Comparison of ENCODE assay signal across 8 cellular contexts in genomic region chr5:112707187-112708179, GRCh38. TPM values are rescaled to one million over a fixed set of nuclear protein-coding genes. Genes with fewer than 3 reads are reported as not detected.
DNase-seq lines count a peak whose midpoint lies in the region; FAIRE-seq and TF ChIP-seq lines count a peak whose summit lies in the region.

No MANE protein-coding gene starts in this region.

- H3K36me3 ChIP-seq in SJSA1: peaks cover 4% of the 10 kb centered on the region
- no peaks in the 10 kb centered on the region for H3K36me3 ChIP-seq in neuron (ENCODE audit: insufficient read depth, low read length)

- CTCF ChIA-PET in activated naive CD4-positive, alpha-beta T cell treated with anti-CD3 and anti-CD28 coated beads for 36 hours (lab: Charles Lee): interaction anchor here (1.4 to 2.2 kb wide), 2 partner anchors 12 to 28 kb away, joined by 4 to 11 read pairs; no protein-coding TSS in a partner anchor

- peak overlapping the region; percentile 91 for H3K4me3 Mint-ChIP-seq in activated naive CD4-positive, alpha-beta T cell treated with anti-CD3 and anti-CD28 coated beads for 36 hours

- H3K36me3 Mint-ChIP-seq in activated naive CD4-positive, alpha-beta T cell treated with anti-CD3 and anti-CD28 coated beads for 36 hours (ENCODE audit: low read depth): peaks cover 4% of the 10 kb centered on the region

- TF ChIP-seq CTCF in HFF-Myc (IDR thresholded peaks at IDR 0.05; ENCODE audit: low read depth, low read length, missing control alignments): no peak

- H3K27me3 Mint-ChIP-seq in activated naive CD4-positive, alpha-beta T cell treated with anti-CD3 and anti-CD28 coated beads for 36 hours (ENCODE audit: low read depth): no peaks in the 10 kb centered on the region

- peak overlapping the region; percentile 68 for H3K4me3 ChIP-seq in HFF-Myc (replicated peaks; ENCODE audit: low read depth, low read length)
- H3K4me3 ChIP-seq in SJSA1: peak overlapping the region; percentile 74
- peak overlapping the region; percentile 76 for H3K4me3 ChIP-seq in neuron (ENCODE audit: low read length)

- peak overlapping the region; percentile 88 for H2AFZ ChIP-seq in neuron (ENCODE audit: low read depth, low read length)

- H3K4me1 ChIP-seq in SJSA1 (replicated peaks) (peaks cover 15% of the 10 kb centered on the region), neuron (ENCODE audit: insufficient read depth, low read length) (peaks cover 4% of the 10 kb centered on the region)

- peaks cover 49% of the 10 kb centered on the region for H3K4me1 Mint-ChIP-seq in activated naive CD4-positive, alpha-beta T cell treated with anti-CD3 and anti-CD28 coated beads for 36 hours (ENCODE audit: low read depth)

- intact Hi-C loops in activated naive CD4-positive, alpha-beta T cell treated with anti-CD3 and anti-CD28 coated beads for 36 hours (cut with micrococcal nuclease): loop anchor here (1.0 to 10.0 kb wide), 13 partner anchors 30 to 1970 kb away; partner anchors contain the start of genes APC, DCP2, NREP and REEP5

- H3K27ac ChIP-seq in SJSA1: peak overlapping the region; percentile 51

- H3K27ac Mint-ChIP-seq in activated naive CD4-positive, alpha-beta T cell treated with anti-CD3 and anti-CD28 coated beads for 36 hours: peak overlapping the region; percentile 89

- DNase-seq in GM04504 (ENCODE audit: low read depth) (peak; percentile 97), HFF-Myc (ENCODE audit: extremely low read depth, low read depth) (peak; percentile 98), MV-4-11 (lab: John Stamatoyannopoulos, UW) (peak; percentile 97), SJSA1 (ENCODE audit: low read depth in 1 of 2, low spot score in 2 of 2) (peak; percentile 97 to 100), frontal cortex (ENCODE audit: low spot score in 2 of 2) (peak; percentile 74 to 87), stromal cell of bone marrow (ENCODE audit: low read depth) (peak; percentile 97)
- DNase-seq in activated naive CD4-positive, alpha-beta T cell treated with anti-CD3 and anti-CD28 coated beads for 36 hours: peak; percentile 98

- H3K9me3 ChIP-seq in SJSA1 (replicated peaks) (no peaks in the 10 kb centered on the region), neuron (ENCODE audit: low read length) (no peaks in the 10 kb centered on the region)

- FAIRE-seq in frontal cortex (lab: Jason Lieb, UNC): no peak

- H3K27me3 ChIP-seq in SJSA1 (replicated peaks) (no peaks in the 10 kb centered on the region), neuron (ENCODE audit: insufficient read depth, low read length) (no peaks in the 10 kb centered on the region)

- no peaks in the 10 kb centered on the region for H3K9me3 Mint-ChIP-seq in activated naive CD4-positive, alpha-beta T cell treated with anti-CD3 and anti-CD28 coated beads for 36 hours

RNA-seq across cellular contexts. Expression of gene APC, which starts 30.2 kb away (rescaled TPM):
- total RNA-seq in SJSA1 (2014; rRNA removed; shearing (Covaris generic)): 29.3 and 44.7 TPM in 2 replicates
- 10 to 100 TPM; 15.6 to 17.2 TPM for total RNA-seq in activated naive CD4-positive, alpha-beta T cell treated with anti-CD3 and anti-CD28 coated beads for 36 hours
- total RNA-seq in frontal cortex: 301 TPM

Comparison
In these comparisons a context has a peak if more than half of its experiments do, and no peak if none do; other contexts are left out.
1. Peak in every context shown above with its lines: DNase-seq, H3K4me3 ChIP-seq and H3K27ac ChIP-seq.